19 cellular contexts compared by ENCODE assay signal in genomic region chr7:29229056-29229455, GRCh38. TPM values are rescaled to one million over a fixed set of nuclear protein-coding genes. Genes with fewer than 3 reads are reported as not detected.
DNase-seq lines count a peak whose midpoint lies in the region; ATAC-seq, FAIRE-seq and TF ChIP-seq lines count a peak whose summit lies in the region.
"Had no signal": no experiment of that assay in that cellular context is flagged by ENCODE, and none has a peak within 500 bp of the region (broad histone marks: within the 10 kb centered on the region; RNA-seq: fewer than 3 reads in every experiment).

No MANE protein-coding gene starts in this region.

- H3K4me1 ChIP-seq in HepG2 (ENCODE audit: insufficient read depth, low read length): peaks cover 82% of the 10 kb centered on the region

- no peaks in the 10 kb centered on the region for H3K9me3 ChIP-seq in HepG2 (ENCODE audit: low read length)

- peak overlapping the region; percentile 49 for H3K9ac ChIP-seq in HepG2 (ENCODE audit: insufficient read depth, low read depth, low read length)

- no peak for TF ChIP-seq RAD21 in HepG2 (CRISPR knock-in tag; IDR thresholded peaks at IDR 0.05)

- no TSS peak for BruUV-seq in HepG2 (replicated peaks; lab: Mats Ljungman, UMichigan)

- 64% methylated on average over 2 of the region's 2 CpGs for WGBS in HepG2 (ENCODE audit: low lambda C conversion rate)

- no peak for FAIRE-seq in HepG2 (lab: Jason Lieb, UNC)
- FAIRE-seq: GM19239, RCC 7860 had no signal

- intact Hi-C loops in HepG2 (cut with micrococcal nuclease; ENCODE audit: unreplicated experiment): loop anchor here (5.0 kb wide), 1 partner anchor 37 kb away; the partner anchor contains the start of gene CHN2

- DNase-seq in NCI-H510A treated with DMSO at 0.1 percent for 48 hours (lab: John Stamatoyannopoulos, UW) (peak; percentile 63), NCI-H510A (lab: John Stamatoyannopoulos, UW) (no peak), HepG2 (ENCODE audit: low spot score) (no peak), NCI-H82 treated with DMSO at 0.1 percent for 48 hours (lab: John Stamatoyannopoulos, UW; ENCODE audit: unreplicated experiment) (no peak), HuH-7 (ENCODE audit: low spot score) (no peak)
- DNase-seq: COR-L47, GF-D8, H9, KBM-7, MV-4-11, NCI-H1417 treated with DMSO at 0.1 percent for 48 hours, NCI-H526 treated with DMSO at 0.1 percent for 48 hours, Right ventricle myocardium superior, SW 1271 had no signal

- TF ChIP-seq POLR2A in HepG2 (IDR thresholded peaks at IDR 0.05; ENCODE audit: insufficient read depth in 1 of 2, low read depth in 2 of 2, low read length in 2 of 2): no peak

- peak overlapping the region in 1 of 3 experiments; percentile 36; a peak in 2 of 6 replicates for H3K4me3 ChIP-seq in HepG2 (replicated peaks in 1 of 3; ENCODE audit: insufficient read depth in 1 of 3, low read depth in 2 of 3, low read length in 3 of 3)

- POLR2A ChIA-PET in HepG2 (lab: Yijun Ruan, JAX): interaction anchor here (0.8 to 2.0 kb wide), 13 partner anchors 20 to 177 kb away, joined by 3 to 28 read pairs (median 5); partner anchors contain the start of gene CHN2

- H3K36me3 ChIP-seq in HepG2 (replicated peaks in 1 of 2; ENCODE audit: control insufficient read depth in 1 of 2, insufficient read depth in 2 of 2, low read length in 2 of 2): no peaks in the 10 kb centered on the region; a peak in 1 of 5 replicates

- CTCF ChIA-PET in HepG2 (lab: Yijun Ruan, JAX; ENCODE audit: low intra/inter-chr PET ratio, low total read pairs): no interaction called here

- no peaks in the 10 kb centered on the region for H3K27me3 ChIP-seq in HepG2 (ENCODE audit: control insufficient read depth in 1 of 2, insufficient read depth in 2 of 2, low read length in 2 of 2)

- no peaks in the 10 kb centered on the region for H4K20me1 ChIP-seq in HepG2 (ENCODE audit: insufficient read depth, low read length)

- H3K4me2 ChIP-seq in HepG2 (ENCODE audit: low read depth, low read length): peak overlapping the region; percentile 64

- TF ChIP-seq EP300 in HepG2 (IDR thresholded peaks at IDR 0.05; ENCODE audit: low read depth in 2 of 2, low read length in 2 of 2): no peak
- TF ChIP-seq EP300 in HepG2 (CRISPR knock-in tag; IDR thresholded peaks at IDR 0.05; ENCODE audit: borderline replicate concordance): no peak

- peaks cover 56% of the 10 kb centered on the region for H3K79me2 ChIP-seq in HepG2 (ENCODE audit: insufficient read depth, low read length)

- no peak for ATAC-seq in HepG2
- ATAC-seq in HG02870 (IDR thresholded peaks at IDR 0.05; ENCODE audit: unreplicated experiment): no peak

- peak overlapping the region; percentile 96 for H3K27ac ChIP-seq in VCaP
- peak overlapping the region; percentile 79 for H3K27ac ChIP-seq in HepG2 (ENCODE audit: extremely low read length, insufficient read depth, low read length)

- in situ Hi-C loops in HepG2 (cut with HindIII; ENCODE audit: extremely low pct_ligation_motif_present, low pct_unique_long_range_greater_than_20kb): no loop called here

- no peak overlapping the region for H2AFZ ChIP-seq in HepG2 (ENCODE audit: low read length)

- TF ChIP-seq CTCF in VCaP (conservative IDR thresholded peaks at IDR 0.05) (no peak), HepG2 (CRISPR knock-in tag; IDR thresholded peaks at IDR 0.05) (no peak)

TF ChIP-seq in HepG2, 621 proteins besides CTCF, POLR2A, EP300 and RAD21 (continues in another document):
- TF ChIP-seq, protein P1, sequence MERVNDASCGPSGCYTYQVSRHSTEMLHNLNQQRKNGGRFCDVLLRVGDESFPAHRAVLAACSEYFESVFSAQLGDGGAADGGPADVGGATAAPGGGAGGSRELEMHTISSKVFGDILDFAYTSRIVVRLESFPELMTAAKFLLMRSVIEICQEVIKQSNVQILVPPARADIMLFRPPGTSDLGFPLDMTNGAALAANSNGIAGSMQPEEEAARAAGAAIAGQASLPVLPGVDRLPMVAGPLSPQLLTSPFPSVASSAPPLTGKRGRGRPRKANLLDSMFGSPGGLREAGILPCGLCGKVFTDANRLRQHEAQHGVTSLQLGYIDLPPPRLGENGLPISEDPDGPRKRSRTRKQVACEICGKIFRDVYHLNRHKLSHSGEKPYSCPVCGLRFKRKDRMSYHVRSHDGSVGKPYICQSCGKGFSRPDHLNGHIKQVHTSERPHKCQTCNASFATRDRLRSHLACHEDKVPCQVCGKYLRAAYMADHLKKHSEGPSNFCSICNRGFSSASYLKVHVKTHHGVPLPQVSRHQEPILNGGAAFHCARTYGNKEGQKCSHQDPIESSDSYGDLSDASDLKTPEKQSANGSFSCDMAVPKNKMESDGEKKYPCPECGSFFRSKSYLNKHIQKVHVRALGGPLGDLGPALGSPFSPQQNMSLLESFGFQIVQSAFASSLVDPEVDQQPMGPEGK (CRISPR knock-in tag; IDR thresholded peaks at IDR 0.05): no peak
- TF ChIP-seq TAF1 (CRISPR knock-in tag; IDR thresholded peaks at IDR 0.05) (peak; percentile 5; the same call in 1 of the 2 replicates), SAFB2 (CRISPR knock-in tag; IDR thresholded peaks at IDR 0.05; ENCODE audit: borderline replicate concordance, low read depth) (no peak), ZBTB20 (CRISPR knock-in tag; IDR thresholded peaks at IDR 0.05; ENCODE audit: borderline replicate concordance, low read depth) (no peak), ZNF550 (CRISPR knock-in tag; IDR thresholded peaks at IDR 0.05; ENCODE audit: borderline replicate concordance) (no peak), ZNF501 (CRISPR knock-in tag; IDR thresholded peaks at IDR 0.05) (0 out of 2 replicates have a peak, but pooled peaks have one; percentile 12), ZNF75D (CRISPR knock-in tag; IDR thresholded peaks at IDR 0.05; ENCODE audit: borderline replicate concordance) (no peak), TFDP1 (CRISPR knock-in tag; IDR thresholded peaks at IDR 0.05; ENCODE audit: borderline replicate concordance) (no peak), CBX5 (CRISPR knock-in tag; IDR thresholded peaks at IDR 0.05; ENCODE audit: borderline replicate concordance) (no peak)
- TF ChIP-seq, protein P2, sequence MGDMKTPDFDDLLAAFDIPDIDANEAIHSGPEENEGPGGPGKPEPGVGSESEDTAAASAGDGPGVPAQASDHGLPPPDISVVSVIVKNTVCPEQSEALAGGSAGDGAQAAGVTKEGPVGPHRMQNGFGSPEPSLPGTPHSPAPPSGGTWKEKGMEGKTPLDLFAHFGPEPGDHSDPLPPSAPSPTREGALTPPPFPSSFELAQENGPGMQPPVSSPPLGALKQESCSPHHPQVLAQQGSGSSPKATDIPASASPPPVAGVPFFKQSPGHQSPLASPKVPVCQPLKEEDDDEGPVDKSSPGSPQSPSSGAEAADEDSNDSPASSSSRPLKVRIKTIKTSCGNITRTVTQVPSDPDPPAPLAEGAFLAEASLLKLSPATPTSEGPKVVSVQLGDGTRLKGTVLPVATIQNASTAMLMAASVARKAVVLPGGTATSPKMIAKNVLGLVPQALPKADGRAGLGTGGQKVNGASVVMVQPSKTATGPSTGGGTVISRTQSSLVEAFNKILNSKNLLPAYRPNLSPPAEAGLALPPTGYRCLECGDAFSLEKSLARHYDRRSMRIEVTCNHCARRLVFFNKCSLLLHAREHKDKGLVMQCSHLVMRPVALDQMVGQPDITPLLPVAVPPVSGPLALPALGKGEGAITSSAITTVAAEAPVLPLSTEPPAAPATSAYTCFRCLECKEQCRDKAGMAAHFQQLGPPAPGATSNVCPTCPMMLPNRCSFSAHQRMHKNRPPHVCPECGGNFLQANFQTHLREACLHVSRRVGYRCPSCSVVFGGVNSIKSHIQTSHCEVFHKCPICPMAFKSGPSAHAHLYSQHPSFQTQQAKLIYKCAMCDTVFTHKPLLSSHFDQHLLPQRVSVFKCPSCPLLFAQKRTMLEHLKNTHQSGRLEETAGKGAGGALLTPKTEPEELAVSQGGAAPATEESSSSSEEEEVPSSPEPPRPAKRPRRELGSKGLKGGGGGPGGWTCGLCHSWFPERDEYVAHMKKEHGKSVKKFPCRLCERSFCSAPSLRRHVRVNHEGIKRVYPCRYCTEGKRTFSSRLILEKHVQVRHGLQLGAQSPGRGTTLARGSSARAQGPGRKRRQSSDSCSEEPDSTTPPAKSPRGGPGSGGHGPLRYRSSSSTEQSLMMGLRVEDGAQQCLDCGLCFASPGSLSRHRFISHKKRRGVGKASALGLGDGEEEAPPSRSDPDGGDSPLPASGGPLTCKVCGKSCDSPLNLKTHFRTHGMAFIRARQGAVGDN (CRISPR knock-in tag; IDR thresholded peaks at IDR 0.05): peak; percentile 61

RNA-seq across cellular contexts. Expression of gene CHN2, which starts 34.5 kb away (rescaled TPM):
- 23.5 and 28.6 TPM in 2 replicates for total RNA-seq in HepG2 (2016; rRNA removed; fragmentation: Illumina TruSeq; extraction: Trizol)
- 15.0 and 15.4 TPM in 2 replicates for total RNA-seq in HepG2 (2016; cell fraction: cytosol; rRNA removed; fragmentation: Illumina TruSeq; extraction: Trizol; ENCODE audit: low read depth)
- total RNA-seq in HepG2 (2016; cell fraction: insoluble cytoplasmic fraction; rRNA removed; fragmentation: Illumina TruSeq; extraction: Trizol): 22.0 and 23.2 TPM in 2 replicates
- 19.9 and 22.8 TPM in 2 replicates for total RNA-seq in HepG2 (2016; cell fraction: membrane; rRNA removed; fragmentation: Illumina TruSeq; extraction: Trizol)
- total RNA-seq in HepG2 (2016; cell fraction: nucleus; rRNA removed; fragmentation: Illumina TruSeq; extraction: Trizol): 29.6 and 33.8 TPM in 2 replicates
- 21.7 and 30.5 TPM in 2 replicates for polyA plus RNA-seq in HepG2 (2011; rRNA removed)
- 15.7 and 19.8 TPM in 2 replicates for polyA plus RNA-seq in HepG2 (2011; cell fraction: cytosol; rRNA removed)
- polyA plus RNA-seq in HepG2 (2011; cell fraction: nucleus; rRNA removed): 16.7 and 17.0 TPM in 2 replicates
- 22.4 and 41.2 TPM in 2 replicates for polyA plus RNA-seq in HepG2 (2012)
- 10.8 and 11.3 TPM in 2 replicates for polyA plus RNA-seq in HepG2 (2016; cell fraction: cytosol; fragmentation: Illumina TruSeq; extraction: Trizol; ENCODE audit: low read depth)
- 23.9 and 24.0 TPM in 2 replicates for polyA plus RNA-seq in HepG2 (2016; cell fraction: insoluble cytoplasmic fraction; fragmentation: Illumina TruSeq; extraction: Trizol; ENCODE audit: low read depth)
- polyA plus RNA-seq in HepG2 (2016; cell fraction: membrane; fragmentation: Illumina TruSeq; extraction: Trizol; ENCODE audit: low read depth): 15.8 and 19.6 TPM in 2 replicates
- polyA plus RNA-seq in HepG2 (2016; cell fraction: nucleus; fragmentation: Illumina TruSeq; extraction: Trizol; ENCODE audit: insufficient read depth, low read depth): 21.1 and 21.8 TPM in 2 replicates
- polyA minus RNA-seq in HepG2 (2011; rRNA and poly(A)+ RNA removed; ENCODE audit: low replicate concordance): 9.7 and 45.6 TPM in 2 replicates
- polyA minus RNA-seq in HepG2 (2011; cell fraction: cytosol; rRNA and poly(A)+ RNA removed): 20.1 and 25.7 TPM in 2 replicates
- polyA minus RNA-seq in HepG2 (2011; cell fraction: nucleus; rRNA and poly(A)+ RNA removed): 96.8 and 105 TPM in 2 replicates
- total RNA-seq: OCI-LY7 had no signal
